Comparison of ENCODE assay signal across 8 cellular contexts in the genomic region with DNA sequence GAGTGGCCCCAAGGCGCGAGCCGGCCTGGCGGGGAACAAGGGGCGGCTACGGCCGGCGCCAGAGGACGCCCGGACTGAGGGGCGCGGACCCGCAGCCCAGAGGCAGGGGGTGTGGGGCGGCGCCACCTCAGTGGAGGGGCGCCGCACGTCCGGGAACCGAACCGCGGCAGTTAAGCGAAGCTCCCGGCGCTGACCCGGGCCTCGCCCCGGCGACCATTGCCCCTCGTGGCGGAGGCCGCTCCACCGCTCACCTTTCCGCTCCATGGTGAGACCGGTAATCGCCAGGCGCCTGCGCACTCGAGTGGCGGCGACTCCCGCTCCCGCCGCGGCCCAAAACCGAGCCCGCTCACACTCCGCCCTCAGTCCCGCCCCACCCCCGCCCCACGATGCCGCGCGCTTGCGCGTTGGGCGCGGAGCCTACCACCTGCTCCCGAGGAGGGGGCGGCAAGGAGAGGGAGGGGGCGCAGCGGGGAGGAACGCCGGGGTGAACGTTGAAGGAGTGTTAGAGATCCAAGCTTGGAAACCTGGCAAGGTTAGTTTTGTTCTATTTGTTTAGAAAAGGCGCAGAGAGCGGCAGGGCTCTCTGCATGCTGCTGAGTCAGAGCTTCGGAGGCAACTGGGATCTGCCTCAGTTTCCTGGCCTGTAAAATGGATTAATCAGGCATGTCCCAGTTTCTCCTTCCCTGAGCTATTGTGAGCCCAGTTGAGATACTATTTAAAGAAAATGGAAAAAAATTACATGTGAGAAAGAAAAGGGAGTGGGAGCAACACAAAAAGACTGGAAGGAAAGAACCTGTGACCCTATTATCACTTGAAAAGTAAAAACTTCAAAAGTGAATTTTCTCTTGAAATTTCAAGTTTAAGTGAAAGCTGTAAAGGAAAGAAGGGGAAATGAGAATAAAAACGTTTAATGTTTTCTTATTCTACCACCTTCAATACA. TPM values are rescaled to one million over a fixed set of nuclear protein-coding genes. Genes with fewer than 3 reads are reported as not detected.
DNase-seq lines count a peak whose midpoint lies in the region; ATAC-seq, FAIRE-seq and TF ChIP-seq lines count a peak whose summit lies in the region.

A gene (minus strand): TSS at position 306 of the 940 bp plus-strand sequence. CDS start 42 bp downstream, at position 264.

- H3K27ac Mint-ChIP-seq in naive B cell = peak within 1 kb of the TSS; percentile 74 to 93 (median 90)
- H3K27ac Mint-ChIP-seq in stimulated activated effector memory CD8-positive, alpha-beta T cell treated with anti-CD3 and anti-CD28 coated beads, Interleukin-12 subunit alpha, Interleukin-12 subunit beta, amount 100 ng/mL, for 72 hours = peak within 1 kb of the TSS; percentile 98

- H3K4me3 Mint-ChIP-seq in naive B cell = peak within 1 kb of the TSS; percentile 91 to 96 (median 94)
- peak within 1 kb of the TSS; percentile 96 for H3K4me3 Mint-ChIP-seq in stimulated activated effector memory CD8-positive, alpha-beta T cell treated with anti-CD3 and anti-CD28 coated beads, Interleukin-12 subunit alpha, Interleukin-12 subunit beta, amount 100 ng/mL, for 72 hours

- peak within 1 kb of the TSS; percentile 99 for H3K4me2 ChIP-seq in KMS-11

- no peaks in the 10 kb centered on the region for H3K9me3 Mint-ChIP-seq in naive B cell
- no peaks in the 10 kb centered on the region for H3K9me3 Mint-ChIP-seq in stimulated activated effector memory CD8-positive, alpha-beta T cell treated with anti-CD3 and anti-CD28 coated beads, Interleukin-12 subunit alpha, Interleukin-12 subunit beta, amount 100 ng/mL, for 72 hours

- DNase-seq in DMS79 (lab: John Stamatoyannopoulos, UW) (peak; percentile 90), RCC 7860 (ENCODE audit: low spot score) (peak; percentile 61), activated T-helper 1 cell treated with Interleukin-2 at 50 U/mL for 16 hours (ENCODE audit: low read depth) (peak; percentile 77), fibroblast of gingiva (ENCODE audit: low read depth) (peak; percentile 74), naive B cell (peak; percentile 81)
- peak; percentile 80 to 93 for DNase-seq in stimulated activated effector memory CD8-positive, alpha-beta T cell treated with anti-CD3 and anti-CD28 coated beads, Interleukin-12 subunit alpha, Interleukin-12 subunit beta, amount 100 ng/mL, for 72 hours (ENCODE audit: low spot score in 2 of 2)

- H4K20me1 ChIP-seq in KMS-11 (ENCODE audit: insufficient read depth) = peaks cover 27% of the 10 kb centered on the region

- peak within 1 kb of the TSS; percentile 90 for H3K9ac ChIP-seq in KMS-11

- H3K4me1 Mint-ChIP-seq in naive B cell = peaks cover 31 to 51% (median 47%) of the 10 kb centered on the region in 3 donors
- H3K4me1 Mint-ChIP-seq in stimulated activated effector memory CD8-positive, alpha-beta T cell treated with anti-CD3 and anti-CD28 coated beads, Interleukin-12 subunit alpha, Interleukin-12 subunit beta, amount 100 ng/mL, for 72 hours = peaks cover 39% of the 10 kb centered on the region

- H3K36me3 ChIP-seq in KMS-11 (ENCODE audit: insufficient read depth) = no peaks in the 10 kb centered on the region

- H3K27ac ChIP-seq in KMS-11 = peak within 1 kb of the TSS; percentile 68

- FAIRE-seq in RCC 7860 (lab: Jason Lieb, UNC) = no peak

- H2AFZ ChIP-seq in KMS-11 (ENCODE audit: low read depth) = peak within 1 kb of the TSS; percentile 88

- TF ChIP-seq CTCF in KMS-11 (conservative IDR thresholded peaks at IDR 0.05; ENCODE audit: low read depth, low read length) = no peak

- no peaks in the 10 kb centered on the region for H3K27me3 Mint-ChIP-seq in naive B cell

- H3K4me1 ChIP-seq in KMS-11 (ENCODE audit: low read depth, poor library complexity, severe bottlenecking) = peaks cover 39% of the 10 kb centered on the region

- no peaks in the 10 kb centered on the region for H3K27me3 ChIP-seq in KMS-11 (ENCODE audit: insufficient read depth, low read depth)

- H3K79me2 ChIP-seq in KMS-11 (ENCODE audit: insufficient read depth, low read depth) = peaks cover 42% of the 10 kb centered on the region

- no peak within 1 kb of the TSS for H3K4me3 ChIP-seq in KMS-11 (IDR thresholded peaks at IDR 0.05; ENCODE audit: insufficient read depth, low read depth, low read length)

- no peaks in the 10 kb centered on the region for H3K36me3 Mint-ChIP-seq in naive B cell
- peaks cover 40% of the 10 kb centered on the region for H3K36me3 Mint-ChIP-seq in stimulated activated effector memory CD8-positive, alpha-beta T cell treated with anti-CD3 and anti-CD28 coated beads, Interleukin-12 subunit alpha, Interleukin-12 subunit beta, amount 100 ng/mL, for 72 hours

- ATAC-seq in GM21723 (IDR thresholded peaks at IDR 0.05; ENCODE audit: unreplicated experiment) (peak; percentile 82), naive B cell (ENCODE audit: low read depth in 2 of 2) (peak; percentile 86)
- peak; percentile 87 for ATAC-seq in stimulated activated effector memory CD8-positive, alpha-beta T cell treated with anti-CD3 and anti-CD28 coated beads, Interleukin-12 subunit alpha, Interleukin-12 subunit beta, amount 100 ng/mL, for 72 hours

RNA-seq across cellular contexts. Expression of the gene that starts here (rescaled TPM):
- 10 to 100 TPM; 25.4 to 43.8 (median 37.3) TPM for polyA plus RNA-seq in naive B cell (ENCODE audit: low read depth in 6 of 6)
